ENCODE assay signal across 8 cellular contexts in the genomic region with DNA sequence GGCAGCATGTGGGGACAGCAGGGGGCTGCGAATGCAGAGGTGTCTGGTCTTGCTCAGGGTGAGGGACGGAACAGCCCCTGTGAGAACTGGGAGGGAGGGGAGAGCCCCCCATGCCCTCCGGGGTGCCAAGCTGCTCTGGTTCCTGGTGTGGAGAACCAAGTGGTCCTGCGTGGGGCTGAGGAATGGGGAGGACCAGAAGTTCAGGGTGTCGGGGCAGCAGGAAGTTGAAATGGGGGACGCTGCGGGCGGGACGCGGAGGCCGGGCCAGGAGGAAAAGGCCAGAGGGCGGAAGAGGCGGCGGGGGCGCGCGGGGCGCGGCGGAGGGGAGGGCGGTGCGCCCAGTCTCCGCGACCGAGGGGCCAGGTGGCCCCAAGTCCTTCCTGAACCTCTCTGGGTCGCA. TPM values are rescaled to one million over a fixed set of nuclear protein-coding genes. Genes with fewer than 3 reads are reported as not detected.
A peak's percentile ranks its signal among the peaks of the same experiment; 100 is the strongest.
DNase-seq lines count a peak whose midpoint lies in the region; TF ChIP-seq lines count a peak whose summit lies in the region.

No MANE protein-coding gene starts in this region.

- H3K79me2 ChIP-seq in OCI-LY7 (ENCODE audit: insufficient read depth, low read depth, low read length), result no peaks in the 10 kb centered on the region

- H3K4me3 ChIP-seq in GM12864 (ENCODE audit: low read depth, low read length) (peak overlapping the region; percentile 27), OCI-LY7 (ENCODE audit: low read depth, low read length, poor library complexity, severe bottlenecking) (peak overlapping the region; percentile 58), foreskin fibroblast (ENCODE audit: low read depth in 1 of 2, low read length in 2 of 2) (peak overlapping the region; percentile 4 to 20)

- no peaks in the 10 kb centered on the region for H3K36me3 ChIP-seq in OCI-LY7 (ENCODE audit: insufficient read depth, low read length)

- CTCF ChIA-PET in OCI-LY7 (lab: Charles Lee; ENCODE audit: unreplicated experiment), result interaction anchor here (0.6 kb wide), 1 partner anchor 1433 kb away, joined by 3 read pairs; no protein-coding TSS in a partner anchor

- POLR2A ChIA-PET in OCI-LY7 (lab: Charles Lee), result interaction anchor here (1.1 kb wide), 1 partner anchor 17 kb away, joined by 3 read pairs; no protein-coding TSS in a partner anchor

- H3K9me3 ChIP-seq in OCI-LY7 (ENCODE audit: low read length), result no peaks in the 10 kb centered on the region

- intact Hi-C loops in OCI-LY7 (cut with micrococcal nuclease; ENCODE audit: unreplicated experiment), result no loop called here

- no peaks in the 10 kb centered on the region for H3K9me2 ChIP-seq in OCI-LY7 (ENCODE audit: insufficient read depth, low read length)

- no TSS peak for BruUV-seq in OCI-LY7 (replicated peaks; lab: Mats Ljungman, UMichigan)

- H3K4me1 ChIP-seq in OCI-LY7 (ENCODE audit: insufficient read depth, low read length, poor library complexity, severe bottlenecking), result no peaks in the 10 kb centered on the region

- no peak for TF ChIP-seq CTCF in GM12864 (IDR thresholded peaks at IDR 0.05; ENCODE audit: low read depth, low read length, missing control alignments)
- no peak for TF ChIP-seq CTCF in OCI-LY7 (conservative IDR thresholded peaks at IDR 0.05; ENCODE audit: low read length)
- TF ChIP-seq CTCF in foreskin fibroblast (IDR thresholded peaks at IDR 0.05; ENCODE audit: low read depth, low read length), result no peak

- peak overlapping the region; percentile 36; the same call in 1 of the 2 replicates for H3K4me2 ChIP-seq in OCI-LY7 (ENCODE audit: low read length)

- no peak overlapping the region for H3K27ac ChIP-seq in OCI-LY7 (ENCODE audit: low read depth, low read length, poor library complexity, severe bottlenecking)

- H4K20me1 ChIP-seq in OCI-LY7 (ENCODE audit: insufficient read depth, low read length), result no peaks in the 10 kb centered on the region

- 0 out of 2 replicates have a peak overlapping the region, but pooled peaks have one; percentile 37 for H2AFZ ChIP-seq in OCI-LY7 (ENCODE audit: low read length)

- DNase-seq in GM12864 (ENCODE audit: low read depth) (no peak), OCI-LY7 (ENCODE audit: low spot score) (no peak), foreskin fibroblast (no peak), retina (peak; percentile 46), GF-D8 (lab: John Stamatoyannopoulos, UW) (no peak), GM19240 (ENCODE audit: insufficient read length, low spot score) (no peak), NCI-H2107 treated with DMSO at 0.1 percent for 48 hours (lab: John Stamatoyannopoulos, UW; ENCODE audit: unreplicated experiment) (no peak), NCI-H1694 (lab: John Stamatoyannopoulos, UW) (no peak)

RNA-seq across cellular contexts. Expression of a gene that starts 3.6 kb away (rescaled TPM):
- 0.16 and 0.26 TPM in 2 replicates for total RNA-seq in OCI-LY7 (2014; rRNA removed; shearing (Covaris generic))
- total RNA-seq in OCI-LY7 (2022), result not detected in 2 replicates

RNA-seq across cellular contexts. Expression of a gene that starts 28.1 kb away (rescaled TPM):
- not detected in 2 replicates for total RNA-seq in OCI-LY7 (2014; rRNA removed; shearing (Covaris generic))
- total RNA-seq in OCI-LY7 (2022), result not detected in 2 replicates
